8 cellular contexts compared by ENCODE assay signal in the genomic region with DNA sequence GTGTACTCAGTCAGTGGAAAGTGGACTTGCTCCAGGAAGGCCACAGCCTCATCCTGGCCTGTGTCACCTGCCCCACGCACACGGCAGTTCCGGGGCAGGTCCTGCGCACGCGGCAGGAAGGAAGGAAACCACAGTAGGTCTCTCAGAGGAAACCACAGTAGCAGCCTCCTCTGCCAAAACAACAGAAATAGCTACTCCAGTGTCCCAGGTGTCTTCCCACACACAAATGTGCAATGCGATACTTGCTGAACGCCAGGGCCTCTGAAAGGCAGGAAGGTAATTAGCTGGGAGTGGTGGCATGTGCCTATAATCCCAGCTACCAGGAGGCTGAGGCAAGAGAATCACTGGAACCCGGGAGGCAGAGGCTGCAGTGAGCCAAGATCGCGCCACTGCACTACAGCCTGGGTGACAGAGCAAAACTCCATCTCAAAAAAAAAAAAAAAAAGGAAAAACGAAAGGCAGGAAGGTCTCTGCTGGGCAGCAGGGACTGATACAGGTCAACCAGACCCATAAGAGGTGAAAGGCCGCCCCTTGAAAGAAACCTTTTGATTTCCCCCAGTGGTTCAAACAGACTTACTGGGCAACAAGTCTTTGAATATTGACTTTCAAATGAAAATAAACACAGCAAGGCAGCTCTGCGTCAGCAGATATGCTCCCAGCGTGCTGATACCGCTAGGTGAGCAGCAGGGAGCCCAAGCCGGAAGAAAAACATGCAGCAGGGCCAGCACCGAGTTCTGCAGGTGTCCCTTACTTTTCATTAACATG. TPM values are rescaled to one million over a fixed set of nuclear protein-coding genes. Genes with fewer than 3 reads are reported as not detected.
DNase-seq lines count a peak whose midpoint lies in the region; ATAC-seq and TF ChIP-seq lines count a peak whose summit lies in the region.

No MANE protein-coding gene starts in this region.

- H3K9me3 Mint-ChIP-seq in progenitor cell of endocrine pancreas (ENCODE audit: low read depth) = no peaks in the 10 kb centered on the region

- peak; percentile 96 for ATAC-seq in GM18498 (IDR thresholded peaks at IDR 0.05; ENCODE audit: unreplicated experiment)

- 74 to 77% methylated on average over 15 to 18 of the region's 18 CpGs for WGBS in testis, 2 donors

- H3K4me3 ChIP-seq in H7 (ENCODE audit: insufficient read depth, low read depth, low read length) = no peak overlapping the region
- H3K4me3 ChIP-seq in testis = no peak overlapping the region

- H3K27me3 Mint-ChIP-seq in progenitor cell of endocrine pancreas = peaks cover 3% of the 10 kb centered on the region

- no peak for TF ChIP-seq CTCF in progenitor cell of endocrine pancreas (IDR thresholded peaks at IDR 0.05; ENCODE audit: unreplicated experiment)
- TF ChIP-seq CTCF in testis (IDR thresholded peaks at IDR 0.05) = no peak

- H3K36me3 ChIP-seq in H7 (replicated peaks; ENCODE audit: control insufficient read depth, insufficient read depth, low read length) = no peaks in the 10 kb centered on the region
- no peaks in the 10 kb centered on the region for H3K36me3 ChIP-seq in testis (ENCODE audit: low read depth, missing control alignments)

- peak overlapping the region; percentile 69 for H3K27ac Mint-ChIP-seq in progenitor cell of endocrine pancreas

- no peaks in the 10 kb centered on the region for H3K9me3 ChIP-seq in testis

- H3K27ac ChIP-seq in testis = no peak overlapping the region

- no peaks in the 10 kb centered on the region for H3K27me3 ChIP-seq in H7 (ENCODE audit: control insufficient read depth, insufficient read depth, low read length)
- H3K27me3 ChIP-seq in testis = no peaks in the 10 kb centered on the region

- H3K36me3 Mint-ChIP-seq in progenitor cell of endocrine pancreas (ENCODE audit: insufficient read depth) = peaks cover 2% of the 10 kb centered on the region

- H3K4me3 Mint-ChIP-seq in progenitor cell of endocrine pancreas (ENCODE audit: low read depth) = no peak overlapping the region

- no peak for TF ChIP-seq POLR2A in testis (IDR thresholded peaks at IDR 0.05)

- H3K4me1 Mint-ChIP-seq in progenitor cell of endocrine pancreas (ENCODE audit: low read depth) = peaks cover 9% of the 10 kb centered on the region

- intact Hi-C loops in testis (cut with DNase I; ENCODE audit: low total_unique reads) = no loop called here

- no peaks in the 10 kb centered on the region for H3K4me1 ChIP-seq in testis

- DNase-seq in H7 (peak; percentile 63), NAMALWA (ENCODE audit: low spot score) (peak; percentile 30), progenitor cell of endocrine pancreas (ENCODE audit: low spot score, unreplicated experiment) (no peak), testis (no peak), cortex of kidney (lab: John Stamatoyannopoulos, UW) (no peak), OCI-M1 (lab: John Stamatoyannopoulos, UW) (no peak)
- peak; percentile 87 for DNase-seq in activated effector memory CD4-positive, alpha-beta T cell treated with anti-CD3 and anti-CD28 coated beads, Interleukin-2, amount 50 U/mL, for 16 hours

RNA-seq across cellular contexts. Expression of gene CRYL1, which starts 49.5 kb away (rescaled TPM):
- 0.14 and 0.18 TPM in 2 replicates for total RNA-seq in H7 (2014; rRNA removed; shearing (Covaris generic))
- total RNA-seq in progenitor cell of endocrine pancreas = 10.9 and 11.7 TPM in 2 replicates
- 10 to 100 TPM in 1 of 2 donors, 1 to 10 TPM in 1; 8.0 to 16.8 TPM for total RNA-seq in testis
- 16.8 TPM for polyA plus RNA-seq in testis (ENCODE audit: insufficient read depth, low read depth, low replicate concordance)

Comparison
In these comparisons a context has a peak if more than half of its experiments do, and no peak if none do; other contexts are left out.
1. DNase-seq: peak in H7 (single experiment), NAMALWA (single experiment) and activated effector memory CD4-positive, alpha-beta T cell treated with anti-CD3 and anti-CD28 coated beads, Interleukin-2, amount 50 U/mL, for 16 hours (single experiment); none in progenitor cell of endocrine pancreas (single experiment), testis (single experiment), cortex of kidney (single experiment) and OCI-M1 (single experiment).